ENCODE assay signal across 8 cellular contexts in genomic region chr15:85795320-85795668, GRCh38. TPM values are rescaled to one million over a fixed set of nuclear protein-coding genes. Genes with fewer than 3 reads are reported as not detected.
A peak's percentile ranks its signal among the peaks of the same experiment; 100 is the strongest.
DNase-seq lines count a peak whose midpoint lies in the region; ATAC-seq and TF ChIP-seq lines count a peak whose summit lies in the region.

No MANE protein-coding gene starts in this region.

- H3K4me3 Mint-ChIP-seq in effector memory CD8-positive, alpha-beta T cell, result peak overlapping the region; percentile 88 to 91
- H3K4me3 Mint-ChIP-seq in progenitor cell of endocrine pancreas (ENCODE audit: low read depth), result peak overlapping the region; percentile 84

- no peak for DNase-seq in GM12864 (ENCODE audit: low read depth)
- no peak for DNase-seq in effector memory CD8-positive, alpha-beta T cell
- no peak for DNase-seq in progenitor cell of endocrine pancreas (ENCODE audit: low spot score, unreplicated experiment)
- no peak for DNase-seq in epidermal melanocyte (ENCODE audit: insufficient read length, low spot score)
- DNase-seq in midbrain (lab: John Stamatoyannopoulos, UW), result no peak
- DNase-seq in SW480 (ENCODE audit: low spot score), result no peak

- no peak overlapping the region for H3K9ac ChIP-seq in KMS-11

- peaks cover 28 to 31% of the 10 kb centered on the region in 2 donors for H3K4me1 Mint-ChIP-seq in effector memory CD8-positive, alpha-beta T cell (ENCODE audit: low read depth in 2 of 2)
- peaks cover 20% of the 10 kb centered on the region for H3K4me1 Mint-ChIP-seq in progenitor cell of endocrine pancreas (ENCODE audit: low read depth)

- H2AFZ ChIP-seq in KMS-11 (ENCODE audit: low read depth), result peak overlapping the region; percentile 91

- peak overlapping the region; percentile 53 for H3K4me3 ChIP-seq in GM12864 (ENCODE audit: low read depth, low read length)
- H3K4me3 ChIP-seq in KMS-11 (IDR thresholded peaks at IDR 0.05; ENCODE audit: insufficient read depth, low read depth, low read length), result no peak overlapping the region

- no peaks in the 10 kb centered on the region for H3K9me3 Mint-ChIP-seq in effector memory CD8-positive, alpha-beta T cell
- peaks cover under 1% of the 10 kb centered on the region for H3K9me3 Mint-ChIP-seq in progenitor cell of endocrine pancreas (ENCODE audit: low read depth)

- H4K20me1 ChIP-seq in KMS-11 (ENCODE audit: insufficient read depth), result no peaks in the 10 kb centered on the region

- peaks cover 10% of the 10 kb centered on the region for H3K36me3 Mint-ChIP-seq in effector memory CD8-positive, alpha-beta T cell (ENCODE audit: insufficient read depth)
- H3K36me3 Mint-ChIP-seq in progenitor cell of endocrine pancreas (ENCODE audit: insufficient read depth), result no peaks in the 10 kb centered on the region

- peaks cover 9 to 17% of the 10 kb centered on the region in 2 donors for H3K27me3 Mint-ChIP-seq in effector memory CD8-positive, alpha-beta T cell
- no peaks in the 10 kb centered on the region for H3K27me3 Mint-ChIP-seq in progenitor cell of endocrine pancreas

- no peaks in the 10 kb centered on the region for H3K36me3 ChIP-seq in KMS-11 (ENCODE audit: insufficient read depth)

- H3K27ac ChIP-seq in KMS-11, result no peak overlapping the region

- peaks cover 11% of the 10 kb centered on the region for H3K4me1 ChIP-seq in KMS-11 (ENCODE audit: low read depth, poor library complexity, severe bottlenecking)

- H3K79me2 ChIP-seq in KMS-11 (ENCODE audit: insufficient read depth, low read depth), result peaks cover 12% of the 10 kb centered on the region; the same call in 1 of the 2 replicates

- H3K4me2 ChIP-seq in KMS-11, result peak overlapping the region; percentile 70

- H3K27me3 ChIP-seq in KMS-11 (ENCODE audit: insufficient read depth, low read depth), result no peaks in the 10 kb centered on the region

- H3K27ac Mint-ChIP-seq in effector memory CD8-positive, alpha-beta T cell, result peak overlapping the region in 1 of 2 donors; percentile 80
- H3K27ac Mint-ChIP-seq in progenitor cell of endocrine pancreas, result peak overlapping the region; percentile 35

- ATAC-seq in effector memory CD8-positive, alpha-beta T cell (replicated peaks), result no peak
- no peak for ATAC-seq in HG03432 (IDR thresholded peaks at IDR 0.05; ENCODE audit: unreplicated experiment)

- no peak for TF ChIP-seq CTCF in GM12864 (IDR thresholded peaks at IDR 0.05; ENCODE audit: low read depth, low read length, missing control alignments)
- TF ChIP-seq CTCF in KMS-11 (conservative IDR thresholded peaks at IDR 0.05; ENCODE audit: low read depth, low read length), result no peak
- TF ChIP-seq CTCF in progenitor cell of endocrine pancreas (IDR thresholded peaks at IDR 0.05; ENCODE audit: unreplicated experiment), result no peak

RNA-seq across cellular contexts. Expression of gene KLHL25, which starts 0.6 kb away (rescaled TPM):
- 15.2 and 16.4 TPM in 2 replicates for total RNA-seq in progenitor cell of endocrine pancreas
